In genomic region chr6:17703256-17703694, GRCh38 we compare ENCODE assay signal across 8 cellular contexts. TPM values are rescaled to one million over a fixed set of nuclear protein-coding genes. Genes with fewer than 3 reads are reported as not detected.
DNase-seq lines count a peak whose midpoint lies in the region; ATAC-seq and TF ChIP-seq lines count a peak whose summit lies in the region.

No MANE protein-coding gene starts in this region.

- CTCF ChIA-PET in MCF 10A (lab: Yijun Ruan, JAX), result interaction anchor here (0.6 to 1.4 kb wide), 3 partner anchors 14 to 203 kb away, joined by 3 to 4 read pairs (median 3); no protein-coding TSS in a partner anchor

- intact Hi-C loops in MCF 10A (cut with micrococcal nuclease), result loop anchor here (5.0 kb wide), 1 partner anchor 99 kb away; no protein-coding TSS in a partner anchor
- intact Hi-C loops in natural killer cell (cut with micrococcal nuclease), result loop anchor here (5.0 to 10.0 kb wide), 4 partner anchors 99 to 938 kb away; partner anchors contain the start of genes ATXN1, KIF13A and NHLRC1

- H3K4me1 Mint-ChIP-seq in MCF 10A (ENCODE audit: insufficient read depth, unreplicated experiment) (peaks cover 6% of the 10 kb centered on the region), natural killer cell (peaks cover 41 to 42% of the 10 kb centered on the region in 2 donors)

- no peak overlapping the region for H3K4me3 Mint-ChIP-seq in MCF 10A (ENCODE audit: unreplicated experiment)
- H3K4me3 Mint-ChIP-seq in natural killer cell, result peak overlapping the region; percentile 33

- H3K36me3 Mint-ChIP-seq in MCF 10A (ENCODE audit: insufficient read depth, unreplicated experiment) (peaks cover 5% of the 10 kb centered on the region), natural killer cell (no peaks in the 10 kb centered on the region)

- no TSS peak for BruUV-seq in MCF 10A (replicated peaks; lab: Mats Ljungman, UMichigan)

- POLR2A ChIA-PET in MCF 10A (lab: Yijun Ruan, JAX), result interaction anchor here (0.6 to 3.6 kb wide), 9 partner anchors 10 to 411 kb away, joined by 3 to 17 read pairs (median 4); partner anchors contain the start of gene FAM8A1

- peak overlapping the region; percentile 75 for H3K27ac Mint-ChIP-seq in MCF 10A (ENCODE audit: low read depth, unreplicated experiment)
- peak overlapping the region; percentile 89 to 92 for H3K27ac Mint-ChIP-seq in natural killer cell

- ATAC-seq in natural killer cell (no peak), GM19395 (IDR thresholded peaks at IDR 0.05; ENCODE audit: unreplicated experiment) (no peak)

- H3K27me3 Mint-ChIP-seq in MCF 10A (ENCODE audit: insufficient read depth, unreplicated experiment) (no peaks in the 10 kb centered on the region), natural killer cell (ENCODE audit: low read depth in 2 of 2) (no peaks in the 10 kb centered on the region)

- TF ChIP-seq CTCF in MCF 10A (IDR thresholded peaks at IDR 0.05; ENCODE audit: unreplicated experiment) (no peak), natural killer cell (IDR thresholded peaks at IDR 0.05) (no peak)

- DNase-seq in DMS 273 (lab: John Stamatoyannopoulos, UW; ENCODE audit: unreplicated experiment), result peak; percentile 50
- DNase-seq in DMS 273 treated with DMSO at 0.1 percent for 48 hours (lab: John Stamatoyannopoulos, UW), result no peak
- peak; percentile 20 for DNase-seq in NCI-H460 (ENCODE audit: extremely low read depth, low read depth)
- DNase-seq in MCF 10A (ENCODE audit: unreplicated experiment), result peak; percentile 76
- DNase-seq in natural killer cell, result no peak
- DNase-seq in middle frontal gyrus (ENCODE audit: extremely low spot score, low spot score), result no peak
- DNase-seq in NCI-H82 (lab: John Stamatoyannopoulos, UW), result no peak

- H3K9me3 Mint-ChIP-seq in MCF 10A (ENCODE audit: unreplicated experiment) (no peaks in the 10 kb centered on the region), natural killer cell (no peaks in the 10 kb centered on the region)

RNA-seq across cellular contexts. Expression of gene NUP153, which starts 3.5 kb away (rescaled TPM):
- 31.0 and 31.2 TPM in 2 replicates for total RNA-seq in NCI-H460 (2014; rRNA removed; shearing (Covaris generic))
- 22.3 and 26.2 TPM in 2 replicates for polyA plus RNA-seq in NCI-H460 (2014; cell fraction: nucleus; rRNA removed)
- 33.3 and 36.5 TPM in 2 replicates for total RNA-seq in MCF 10A (2022)
- total RNA-seq in natural killer cell, result 10 to 100 TPM; 67.5 to 74.9 (median 68.0) TPM

Comparison
In these comparisons a context has a peak if more than half of its experiments do, and no peak if none do; other contexts are left out.
1. DNase-seq: peak in DMS 273 (single experiment), NCI-H460 (single experiment) and MCF 10A (single experiment); none in DMS 273 treated with DMSO at 0.1 percent for 48 hours (single experiment), natural killer cell (single experiment), middle frontal gyrus (single experiment) and NCI-H82 (single experiment).